ENCODE assay signal across 1 cellular context in genomic region chr6:109706513-109706912, GRCh38.
TF ChIP-seq lines count a peak whose summit lies in the region.

No MANE protein-coding gene starts in this region.

TF ChIP-seq in IMR-90, 13 proteins besides CTCF, POLR2A, EP300 and RAD21 (continued from another document):
- TF ChIP-seq USF2 (IDR thresholded peaks at IDR 0.05; ENCODE audit: low read depth, low read length) (no peak), SMC3 (IDR thresholded peaks at IDR 0.05; ENCODE audit: low read depth, low read length) (no peak), MAFK (IDR thresholded peaks at IDR 0.05; ENCODE audit: low read depth, low read length) (no peak)
